In genomic region chr15:75275617-75276016, GRCh38 we compare ENCODE assay signal across 10 cellular contexts. TPM values are rescaled to one million over a fixed set of nuclear protein-coding genes. Genes with fewer than 3 reads are reported as not detected.
"Had no signal": no experiment of that assay in that cellular context is flagged by ENCODE, and none has a peak within 500 bp of the region (broad histone marks: within the 10 kb centered on the region; RNA-seq: fewer than 3 reads in every experiment).

No MANE protein-coding gene starts in this region.

RNA-seq across cellular contexts. Expression of gene GOLGA6D, which starts 7.0 kb away (rescaled TPM):
- total RNA-seq: activated T-cell treated with anti-CD3 and anti-CD28 coated beads, Interleukin-2, amount 50 U/mL, for 4 hours; activated T-helper 2 cell treated with anti-CD3 and anti-CD28 coated beads, Interferon-gamma antibody, Interleukin-2, Interleukin-4, amounts not matched to agents 10 μg/mL and 5 μg/mL and 100 μg/mL, durations not matched to agents 14 hours and 24 hours and 36 hours; ascending aorta; mucosa of descending colon; occipital lobe; urinary bladder had no signal
- polyA plus RNA-seq: fibroblast of lung, immature natural killer cell, urinary bladder had no signal

RNA-seq across cellular contexts. Expression of gene GOLGA6C, which starts 17.5 kb away (rescaled TPM):
- total RNA-seq: activated T-cell treated with anti-CD3 and anti-CD28 coated beads, Interleukin-2, amount 50 U/mL, for 4 hours; activated T-helper 2 cell treated with anti-CD3 and anti-CD28 coated beads, Interferon-gamma antibody, Interleukin-2, Interleukin-4, amounts not matched to agents 10 μg/mL and 5 μg/mL and 100 μg/mL, durations not matched to agents 14 hours and 24 hours and 36 hours; adrenal gland; ascending aorta; fibroblast of lung; mucosa of descending colon; occipital lobe; urinary bladder had no signal
- polyA plus RNA-seq: adrenal gland, fibroblast of lung, immature natural killer cell, liver, urinary bladder had no signal
